In genomic region chr6:42564496-42564890, GRCh38 we compare ENCODE assay signal across 8 cellular contexts. TPM values are rescaled to one million over a fixed set of nuclear protein-coding genes. Genes with fewer than 3 reads are reported as not detected.
DNase-seq lines count a peak whose midpoint lies in the region; ATAC-seq and TF ChIP-seq lines count a peak whose summit lies in the region.

No MANE protein-coding gene starts in this region.

- peak overlapping the region; percentile 97 to 99 for H3K27ac ChIP-seq in thoracic aorta

- H3K4me3 ChIP-seq in thoracic aorta, result peak overlapping the region; percentile 97

- TF ChIP-seq CTCF in thoracic aorta (IDR thresholded peaks at IDR 0.05), result no peak

- H3K36me3 ChIP-seq in thoracic aorta, result no peaks in the 10 kb centered on the region

- H3K36me3 Mint-ChIP-seq in activated naive CD8-positive, alpha-beta T cell treated with anti-CD3 and anti-CD28 coated beads, Interleukin-2, amount 50 U/mL, for 24 hours (ENCODE audit: low read depth), result peaks cover 25% of the 10 kb centered on the region

- intact Hi-C loops in left colon (cut with DNase I, micrococcal nuclease), result no loop called here

- DNase-seq in NCI-H82 (lab: John Stamatoyannopoulos, UW), result peak; percentile 68
- DNase-seq in NCI-H82 treated with DMSO at 0.1 percent for 48 hours (lab: John Stamatoyannopoulos, UW; ENCODE audit: unreplicated experiment), result no peak
- peak; percentile 23 for DNase-seq in HS-27A (ENCODE audit: low read depth)
- DNase-seq in activated naive CD8-positive, alpha-beta T cell treated with anti-CD3 and anti-CD28 coated beads, Interleukin-2, amount 50 U/mL, for 24 hours, result no peak
- DNase-seq in left colon, result no peak
- DNase-seq in thoracic aorta (ENCODE audit: low spot score), result no peak
- no peak for DNase-seq in NCI-H2081 treated with DMSO at 0.1 percent for 48 hours (lab: John Stamatoyannopoulos, UW)

- H3K27me3 ChIP-seq in thoracic aorta (replicated peaks; ENCODE audit: insufficient read depth), result no peaks in the 10 kb centered on the region

- no peaks in the 10 kb centered on the region for H3K9me3 ChIP-seq in thoracic aorta

- H3K4me1 Mint-ChIP-seq in activated naive CD8-positive, alpha-beta T cell treated with anti-CD3 and anti-CD28 coated beads, Interleukin-2, amount 50 U/mL, for 24 hours, result peaks cover 38% of the 10 kb centered on the region

- H3K4me3 Mint-ChIP-seq in activated naive CD8-positive, alpha-beta T cell treated with anti-CD3 and anti-CD28 coated beads, Interleukin-2, amount 50 U/mL, for 24 hours, result peak overlapping the region; percentile 98

- ATAC-seq in activated naive CD8-positive, alpha-beta T cell treated with anti-CD3 and anti-CD28 coated beads, Interleukin-2, amount 50 U/mL, for 24 hours, result no peak
- ATAC-seq in left colon, result peak; percentile 31
- peak; percentile 39 for ATAC-seq in thoracic aorta (ENCODE audit: insufficient number of reproducible peaks, low FRiP score, low read depth)
- ATAC-seq in GM18873 (IDR thresholded peaks at IDR 0.05; ENCODE audit: low FRiP score, unreplicated experiment), result no peak

- H3K27me3 Mint-ChIP-seq in activated naive CD8-positive, alpha-beta T cell treated with anti-CD3 and anti-CD28 coated beads, Interleukin-2, amount 50 U/mL, for 24 hours, result peaks cover 2% of the 10 kb centered on the region

- peak overlapping the region; percentile 90 for H3K27ac Mint-ChIP-seq in activated naive CD8-positive, alpha-beta T cell treated with anti-CD3 and anti-CD28 coated beads, Interleukin-2, amount 50 U/mL, for 24 hours

- H3K9me3 Mint-ChIP-seq in activated naive CD8-positive, alpha-beta T cell treated with anti-CD3 and anti-CD28 coated beads, Interleukin-2, amount 50 U/mL, for 24 hours, result peaks cover 4% of the 10 kb centered on the region

- H3K4me1 ChIP-seq in thoracic aorta (ENCODE audit: control insufficient read depth in 1 of 2, low read depth in 2 of 2), result peaks cover 20 to 31% of the 10 kb centered on the region in 2 donors

RNA-seq across cellular contexts. Expression of gene UBR2, which starts 0.7 kb away (rescaled TPM):
- total RNA-seq in left colon (10 to 100 TPM; 39.0 to 46.5 TPM), thoracic aorta (10 to 100 TPM; 25.9 to 38.7 TPM)

Comparison
In these comparisons a context has a peak if more than half of its experiments do, and no peak if none do; other contexts are left out.
1. DNase-seq: peak in NCI-H82 (single experiment) and HS-27A (single experiment); none in NCI-H82 treated with DMSO at 0.1 percent for 48 hours (single experiment), activated naive CD8-positive, alpha-beta T cell treated with anti-CD3 and anti-CD28 coated beads, Interleukin-2, amount 50 U/mL, for 24 hours (single experiment), left colon (0 of 2), thoracic aorta (single experiment) and NCI-H2081 treated with DMSO at 0.1 percent for 48 hours (single experiment).
2. ATAC-seq: peak in left colon (single experiment) and thoracic aorta (single experiment); none in activated naive CD8-positive, alpha-beta T cell treated with anti-CD3 and anti-CD28 coated beads, Interleukin-2, amount 50 U/mL, for 24 hours (single experiment) and GM18873 (single experiment).